ENCODE assay signal across 11 cellular contexts in the genomic region with DNA sequence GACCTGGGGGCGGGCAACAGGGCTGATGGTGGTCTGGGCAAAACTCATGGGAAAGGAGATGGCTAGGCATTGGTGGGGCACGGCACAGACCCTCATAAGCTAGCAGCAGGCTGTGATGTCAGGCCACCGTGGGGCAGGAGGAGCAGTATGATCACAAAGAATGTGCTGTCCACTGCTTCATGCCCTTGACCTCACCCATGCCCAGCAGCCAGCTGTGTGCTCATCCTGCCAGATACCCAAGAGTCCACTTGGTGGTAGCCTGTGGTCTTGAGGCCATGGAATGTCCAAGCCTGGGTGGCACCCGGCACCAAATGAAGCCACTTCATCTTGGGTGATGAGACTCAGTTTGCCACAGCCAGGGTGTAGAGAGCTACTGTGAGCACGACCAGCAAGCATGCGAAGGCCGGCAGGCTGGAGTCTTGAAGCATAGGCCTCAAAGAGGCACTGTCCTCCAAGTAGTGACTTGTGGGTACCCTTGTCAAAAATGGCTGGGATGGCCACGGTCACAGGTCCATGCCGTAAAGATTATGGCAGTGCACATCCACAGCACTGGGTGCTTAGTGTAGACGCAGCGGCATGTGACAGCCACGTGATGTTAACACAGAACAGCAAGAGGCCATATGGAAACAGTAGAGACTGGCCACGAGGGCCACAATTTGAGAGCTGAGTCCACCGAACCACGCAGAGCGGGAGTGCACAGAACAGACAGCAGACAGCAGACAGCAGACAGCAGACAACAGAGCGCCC. TPM values are rescaled to one million over a fixed set of nuclear protein-coding genes. Genes with fewer than 3 reads are reported as not detected.
DNase-seq lines count a peak whose midpoint lies in the region; ATAC-seq, FAIRE-seq and TF ChIP-seq lines count a peak whose summit lies in the region.
"Had no signal": no experiment of that assay in that cellular context is flagged by ENCODE, and none has a peak within 500 bp of the region (broad histone marks: within the 10 kb centered on the region; RNA-seq: fewer than 3 reads in every experiment).

No MANE protein-coding gene starts in this region.

- FAIRE-seq in GM12878 (lab: Jason Lieb, UNC): no peak

- no peaks in the 10 kb centered on the region for H3K27me3 ChIP-seq in left ventricle myocardium inferior (ENCODE audit: low read depth)
- H3K27me3 ChIP-seq in right atrium auricular region: no peaks in the 10 kb centered on the region
- no peaks in the 10 kb centered on the region for H3K27me3 ChIP-seq in GM12878 (replicated peaks in 1 of 2; ENCODE audit: control insufficient read depth in 2 of 2, insufficient read depth in 2 of 2, low read length in 1 of 2)
- H3K27me3 ChIP-seq: BE2C, brain microvascular endothelial cell had no signal

- H3K27ac Mint-ChIP-seq in natural killer cell treated with Interleukin-12 subunit alpha and Interleukin-12 subunit beta and Interleukin-15 and Interleukin-18, amount 100 ng/mL, for 72 hours: peak overlapping the region in 1 of 2 donors; percentile 13

- no peak overlapping the region for H2AFZ ChIP-seq in GM12878 (ENCODE audit: control insufficient read depth, low read depth, low read length)

- peaks cover under 1% of the 10 kb centered on the region for H3K36me3 Mint-ChIP-seq in natural killer cell treated with Interleukin-12 subunit alpha and Interleukin-12 subunit beta and Interleukin-15 and Interleukin-18, amount 100 ng/mL, for 72 hours

- 88% methylated on average over 17 of the region's 17 CpGs for WGBS in GM12878 (ENCODE audit: insufficient coverage, insufficient replicate concordance, low lambda C conversion rate, missing lambda C conversion rate)

- H3K27me3 Mint-ChIP-seq in natural killer cell treated with Interleukin-12 subunit alpha and Interleukin-12 subunit beta and Interleukin-15 and Interleukin-18, amount 100 ng/mL, for 72 hours: no peaks in the 10 kb centered on the region

- no peak for ATAC-seq in GM12878
- no peak for ATAC-seq in natural killer cell treated with Interleukin-12 subunit alpha and Interleukin-12 subunit beta and Interleukin-15 and Interleukin-18, amount 100 ng/mL, for 72 hours
- no peak for ATAC-seq in GM19351 (IDR thresholded peaks at IDR 0.05; ENCODE audit: unreplicated experiment)

- no peak overlapping the region for H3K27ac ChIP-seq in left ventricle myocardium inferior (replicated peaks)
- no peak overlapping the region for H3K27ac ChIP-seq in right atrium auricular region
- no peak overlapping the region for H3K27ac ChIP-seq in GM12878 (ENCODE audit: control insufficient read depth, insufficient read depth)
- H3K27ac ChIP-seq: brain microvascular endothelial cell had no signal

- CTCF ChIA-PET in GM12878 (lab: Yijun Ruan, JAX): interaction anchor here (0.6 to 1.6 kb wide), 2 partner anchors 13 to 30 kb away, joined by 3 to 4 read pairs; no protein-coding TSS in a partner anchor

- DNase-seq in left ventricle myocardium inferior (no peak), right atrium auricular region (ENCODE audit: low spot score) (no peak), GM12878 (ENCODE audit: low read depth, low spot score) (no peak), GM19238 (ENCODE audit: insufficient read length, low spot score) (no peak), MV-4-11 (lab: John Stamatoyannopoulos, UW) (no peak)
- no peak for DNase-seq in natural killer cell treated with Interleukin-12 subunit alpha and Interleukin-12 subunit beta and Interleukin-15 and Interleukin-18, amount 100 ng/mL, for 72 hours (ENCODE audit: low spot score)
- DNase-seq in stimulated activated naive CD4-positive, alpha-beta T cell (lab: John Stamatoyannopoulos, UW): no peak
- DNase-seq: BE2C, brain microvascular endothelial cell, NCI-H2107 had no signal

- in situ Hi-C loops in GM12878 (cut with MboI): no loop called here

- H3K36me3 ChIP-seq in left ventricle myocardium inferior: no peaks in the 10 kb centered on the region
- H3K36me3 ChIP-seq in right atrium auricular region: no peaks in the 10 kb centered on the region
- H3K36me3 ChIP-seq in GM12878 (ENCODE audit: control insufficient read depth in 2 of 2, insufficient read depth in 2 of 2, low read length in 1 of 2): peaks cover 0 to 3% of the 10 kb centered on the region in 2 experiments; a peak in 1 of 4 replicates
- H3K36me3 ChIP-seq: BE2C, brain microvascular endothelial cell had no signal

- intact Hi-C loops in left ventricle myocardium inferior (cut with micrococcal nuclease) (no loop called here), GM12878 (cut with micrococcal nuclease; ENCODE audit: unreplicated experiment) (no loop called here)

- POLR2A ChIA-PET in GM12878 (lab: Charles Lee): no interaction called here

- H3K4me3 ChIP-seq in left ventricle myocardium inferior (peak overlapping the region; percentile 78), right atrium auricular region (no peak overlapping the region), GM12878 (no peak overlapping the region)

- no peaks in the 10 kb centered on the region for H3K9me3 Mint-ChIP-seq in natural killer cell treated with Interleukin-12 subunit alpha and Interleukin-12 subunit beta and Interleukin-15 and Interleukin-18, amount 100 ng/mL, for 72 hours

- H3K9me3 ChIP-seq in left ventricle myocardium inferior (replicated peaks): no peaks in the 10 kb centered on the region
- no peaks in the 10 kb centered on the region for H3K9me3 ChIP-seq in right atrium auricular region
- no peaks in the 10 kb centered on the region for H3K9me3 ChIP-seq in GM12878 (replicated peaks; ENCODE audit: control insufficient read depth, insufficient read depth, low read length)
- H3K9me3 ChIP-seq: BE2C had no signal

- H3K4me3 Mint-ChIP-seq in natural killer cell treated with Interleukin-12 subunit alpha and Interleukin-12 subunit beta and Interleukin-15 and Interleukin-18, amount 100 ng/mL, for 72 hours: peak overlapping the region; percentile 80

- H3K4me1 ChIP-seq in left ventricle myocardium inferior: peaks cover 50% of the 10 kb centered on the region
- H3K4me1 ChIP-seq in right atrium auricular region: peaks cover 0 to 42% of the 10 kb centered on the region in 2 donors
- H3K4me1 ChIP-seq in GM12878 (ENCODE audit: control insufficient read depth, insufficient read depth, low read length): no peaks in the 10 kb centered on the region
- H3K4me1 ChIP-seq: BE2C had no signal

- TF ChIP-seq RAD21 in GM12878 (IDR thresholded peaks at IDR 0.05; ENCODE audit: insufficient read depth, low read depth, low read length): no peak

- 0 out of 2 replicates have a peak, but pooled peaks have one; percentile 18 for TF ChIP-seq POLR2A in GM12878 (IDR thresholded peaks at IDR 0.05; ENCODE audit: low read depth, low read length)

- TF ChIP-seq EP300 in GM12878 (IDR thresholded peaks at IDR 0.05; ENCODE audit: borderline replicate concordance in 1 of 2, control insufficient read depth in 1 of 2, low read depth in 2 of 2, low read length in 2 of 2): no peak

- no peaks in the 10 kb centered on the region; the same call in 1 of the 2 replicates for H4K20me1 ChIP-seq in GM12878 (ENCODE audit: control insufficient read depth, insufficient read depth)

- H3K4me2 ChIP-seq in GM12878 (ENCODE audit: control insufficient read depth, insufficient read depth): no peak overlapping the region

- SMC1A ChIA-PET in GM12878 (lab: Charles Lee; ENCODE audit: uncharacterized antibody, unreplicated experiment): no interaction called here

- peaks cover 11 to 14% of the 10 kb centered on the region in 2 donors for H3K4me1 Mint-ChIP-seq in natural killer cell treated with Interleukin-12 subunit alpha and Interleukin-12 subunit beta and Interleukin-15 and Interleukin-18, amount 100 ng/mL, for 72 hours (ENCODE audit: low read depth in 2 of 2)

- TF ChIP-seq CTCF in left ventricle myocardium inferior (IDR thresholded peaks at IDR 0.05; ENCODE audit: borderline replicate concordance) (no peak), right atrium auricular region (IDR thresholded peaks at IDR 0.05) (no peak), GM12878 (IDR thresholded peaks at IDR 0.05 in 2 of 3, conservative IDR thresholded peaks at IDR 0.05 in 1 of 3; ENCODE audit: control insufficient read depth in 2 of 3, extremely low read depth in 1 of 3, insufficient read depth in 1 of 3, low read depth in 3 of 3, low read length in 3 of 3) (no peak)

- no peak overlapping the region for H3K9ac ChIP-seq in GM12878 (ENCODE audit: control insufficient read depth, insufficient read depth, low read length)

- BruUV-seq in GM12878 (replicated peaks; lab: Mats Ljungman, UMichigan): no TSS peak

- H3K79me2 ChIP-seq in GM12878 (ENCODE audit: control insufficient read depth, insufficient read depth, low read length): no peaks in the 10 kb centered on the region

- RAD21 ChIA-PET in GM12878 (lab: Charles Lee; ENCODE audit: unreplicated experiment): no interaction called here

RNA-seq across cellular contexts. Expression of gene PLAGL2, which starts 19.0 kb away (rescaled TPM):
- total RNA-seq in left ventricle myocardium inferior (7.3 TPM), right atrium auricular region (1 to 10 TPM; 7.0 to 8.1 TPM), GM12878 (2014; rRNA removed) (7.3 and 7.8 TPM in 2 replicates), GM12878 (2014; rRNA removed; fragmentation: Illumina TruSeq; extraction: Trizol) (8.3 and 8.4 TPM in 2 replicates), GM12878 (2021) (29.7 and 31.7 TPM in 2 replicates)
- total RNA-seq in GM12878 (2013; cell fraction: nucleolus; rRNA removed): 14.3 and 14.4 TPM in 2 replicates
- polyA plus RNA-seq in GM12878 (2011; ENCODE audit: low read depth): 10.0 TPM
- polyA plus RNA-seq in GM12878 (2011; rRNA removed) (4.5 and 7.4 TPM in 2 replicates), GM12878 (2014; fragmentation: Illumina TruSeq; extraction: Trizol) (31.0 and 32.3 TPM in 2 replicates), GM12878 (2014; fragmentation: Nextera tagmentation; extraction: Ambion mirVana) (1 to 10 TPM; 4.4 to 7.3 TPM), GM12878 (2014; rRNA removed) (18.4 and 18.5 TPM in 2 replicates), GM12878 (2016; fragmentation: Nextera tagmentation; extraction: Ambion mirVana) (10 to 100 TPM; 18.3 to 21.0 TPM)
- 12.2 and 16.8 TPM in 2 replicates for polyA plus RNA-seq in GM12878 (2011; cell fraction: cytosol; rRNA removed)
- 9.1 and 11.8 TPM in 2 replicates for polyA plus RNA-seq in GM12878 (2011; cell fraction: nucleus; rRNA removed)
- 14.5 and 15.6 TPM in 2 replicates for polyA plus RNA-seq in GM12878 (2012)
- polyA minus RNA-seq in GM12878 (2011; rRNA and poly(A)+ RNA removed): 11.8 and 13.9 TPM in 2 replicates
- 7.6 and 8.5 TPM in 2 replicates for polyA minus RNA-seq in GM12878 (2011; cell fraction: cytosol; rRNA and poly(A)+ RNA removed)
- polyA minus RNA-seq in GM12878 (2011; cell fraction: nucleus; rRNA and poly(A)+ RNA removed): 5.7 and 10.1 TPM in 2 replicates
- total RNA-seq in natural killer cell treated with Interleukin-12 subunit alpha and Interleukin-12 subunit beta and Interleukin-15 and Interleukin-18, amount 100 ng/mL, for 72 hours: 10 to 100 TPM; 32.8 to 39.4 TPM

RNA-seq across cellular contexts. Expression of gene POFUT1, which starts 19.1 kb away (rescaled TPM):
- 28.9 TPM for total RNA-seq in left ventricle myocardium inferior
- 10 to 100 TPM; 26.8 to 31.6 TPM for total RNA-seq in right atrium auricular region
- 41.7 and 45.3 TPM in 2 replicates for total RNA-seq in GM12878 (2013; cell fraction: nucleolus; rRNA removed)
- total RNA-seq in GM12878 (2014; rRNA removed): 23.1 and 24.0 TPM in 2 replicates
- 20.5 and 22.2 TPM in 2 replicates for total RNA-seq in GM12878 (2014; rRNA removed; fragmentation: Illumina TruSeq; extraction: Trizol)
- total RNA-seq in GM12878 (2021): 30.5 and 33.4 TPM in 2 replicates
- polyA plus RNA-seq in GM12878 (2011; ENCODE audit: low read depth): 8.4 TPM
- 11.3 and 15.1 TPM in 2 replicates for polyA plus RNA-seq in GM12878 (2011; rRNA removed)
- 17.4 and 18.3 TPM in 2 replicates for polyA plus RNA-seq in GM12878 (2011; cell fraction: cytosol; rRNA removed)
- polyA plus RNA-seq in GM12878 (2011; cell fraction: nucleus; rRNA removed): 15.7 and 18.9 TPM in 2 replicates
- polyA plus RNA-seq in GM12878 (2012): 10.4 and 11.9 TPM in 2 replicates
- polyA plus RNA-seq in GM12878 (2014; fragmentation: Illumina TruSeq; extraction: Trizol): 24.1 and 25.1 TPM in 2 replicates
- polyA plus RNA-seq in GM12878 (2014; fragmentation: Nextera tagmentation; extraction: Ambion mirVana): 1 to 10 TPM; 2.6 to 3.9 TPM
- polyA plus RNA-seq in GM12878 (2014; rRNA removed): 19.3 and 19.8 TPM in 2 replicates
- 10 to 100 TPM; 24.4 to 24.9 TPM for polyA plus RNA-seq in GM12878 (2016; fragmentation: Nextera tagmentation; extraction: Ambion mirVana)
- polyA minus RNA-seq in GM12878 (2011; rRNA and poly(A)+ RNA removed): 19.7 and 21.4 TPM in 2 replicates
- polyA minus RNA-seq in GM12878 (2011; cell fraction: cytosol; rRNA and poly(A)+ RNA removed): 6.5 and 6.7 TPM in 2 replicates
- polyA minus RNA-seq in GM12878 (2011; cell fraction: nucleus; rRNA and poly(A)+ RNA removed): 11.1 and 20.3 TPM in 2 replicates
- 10 to 100 TPM; 36.6 to 50.0 TPM for total RNA-seq in natural killer cell treated with Interleukin-12 subunit alpha and Interleukin-12 subunit beta and Interleukin-15 and Interleukin-18, amount 100 ng/mL, for 72 hours
